In the genomic region with DNA sequence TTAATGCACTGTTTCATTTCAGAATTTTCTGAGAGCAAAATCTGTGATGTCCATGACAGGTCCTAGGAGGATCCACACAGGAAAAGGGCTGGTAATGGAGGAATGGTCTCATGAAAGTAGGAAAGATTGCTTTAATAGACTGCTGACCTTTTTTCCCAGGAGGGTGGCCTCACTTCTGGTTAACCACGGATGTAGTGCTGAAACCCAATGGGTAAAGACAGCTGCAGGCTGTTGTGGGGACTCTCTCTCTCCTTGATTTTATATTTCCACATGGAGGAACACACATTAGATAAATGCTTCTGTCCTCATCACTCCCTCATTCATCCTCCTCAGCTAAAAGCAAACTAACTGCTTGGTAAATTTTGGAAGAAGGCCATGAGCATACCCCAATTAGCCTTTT, we compare ENCODE assay signal across 1 cellular context.
TF ChIP-seq lines count a peak whose summit lies in the region.

No MANE protein-coding gene starts in this region.

TF ChIP-seq in GM23338, 12 proteins besides CTCF, POLR2A, EP300 and RAD21 (continued from another document):
- TF ChIP-seq, protein P1, sequence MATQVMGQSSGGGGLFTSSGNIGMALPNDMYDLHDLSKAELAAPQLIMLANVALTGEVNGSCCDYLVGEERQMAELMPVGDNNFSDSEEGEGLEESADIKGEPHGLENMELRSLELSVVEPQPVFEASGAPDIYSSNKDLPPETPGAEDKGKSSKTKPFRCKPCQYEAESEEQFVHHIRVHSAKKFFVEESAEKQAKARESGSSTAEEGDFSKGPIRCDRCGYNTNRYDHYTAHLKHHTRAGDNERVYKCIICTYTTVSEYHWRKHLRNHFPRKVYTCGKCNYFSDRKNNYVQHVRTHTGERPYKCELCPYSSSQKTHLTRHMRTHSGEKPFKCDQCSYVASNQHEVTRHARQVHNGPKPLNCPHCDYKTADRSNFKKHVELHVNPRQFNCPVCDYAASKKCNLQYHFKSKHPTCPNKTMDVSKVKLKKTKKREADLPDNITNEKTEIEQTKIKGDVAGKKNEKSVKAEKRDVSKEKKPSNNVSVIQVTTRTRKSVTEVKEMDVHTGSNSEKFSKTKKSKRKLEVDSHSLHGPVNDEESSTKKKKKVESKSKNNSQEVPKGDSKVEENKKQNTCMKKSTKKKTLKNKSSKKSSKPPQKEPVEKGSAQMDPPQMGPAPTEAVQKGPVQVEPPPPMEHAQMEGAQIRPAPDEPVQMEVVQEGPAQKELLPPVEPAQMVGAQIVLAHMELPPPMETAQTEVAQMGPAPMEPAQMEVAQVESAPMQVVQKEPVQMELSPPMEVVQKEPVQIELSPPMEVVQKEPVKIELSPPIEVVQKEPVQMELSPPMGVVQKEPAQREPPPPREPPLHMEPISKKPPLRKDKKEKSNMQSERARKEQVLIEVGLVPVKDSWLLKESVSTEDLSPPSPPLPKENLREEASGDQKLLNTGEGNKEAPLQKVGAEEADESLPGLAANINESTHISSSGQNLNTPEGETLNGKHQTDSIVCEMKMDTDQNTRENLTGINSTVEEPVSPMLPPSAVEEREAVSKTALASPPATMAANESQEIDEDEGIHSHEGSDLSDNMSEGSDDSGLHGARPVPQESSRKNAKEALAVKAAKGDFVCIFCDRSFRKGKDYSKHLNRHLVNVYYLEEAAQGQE (IDR thresholded peaks at IDR 0.05; ENCODE audit: unreplicated experiment), result no peak
- TF ChIP-seq ZNF331 (CRISPR knock-in tag; IDR thresholded peaks at IDR 0.05; ENCODE audit: low read depth) (no peak), JUNB (IDR thresholded peaks at IDR 0.05; ENCODE audit: unreplicated experiment) (no peak), CREB1 (CRISPR knock-in tag; IDR thresholded peaks at IDR 0.05; ENCODE audit: low read depth) (no peak), ZNF114 (CRISPR knock-in tag; IDR thresholded peaks at IDR 0.05) (no peak), ZNF462 (CRISPR knock-in tag; IDR thresholded peaks at IDR 0.05) (no peak)
